22 cellular contexts compared by ENCODE assay signal in genomic region chr6:154433477-154434241, GRCh38.
A peak's percentile ranks its signal among the peaks of the same experiment; 100 is the strongest.
DNase-seq lines count a peak whose midpoint lies in the region; ATAC-seq and TF ChIP-seq lines count a peak whose summit lies in the region.
"Had no signal": no experiment of that assay in that cellular context is flagged by ENCODE, and none has a peak within 500 bp of the region (broad histone marks: within the 10 kb centered on the region; RNA-seq: fewer than 3 reads in every experiment).

No MANE protein-coding gene starts in this region.

- H3K27me3 Mint-ChIP-seq in neural progenitor cell (ENCODE audit: insufficient read depth, low read depth), result peaks cover 2% of the 10 kb centered on the region
- H3K27me3 Mint-ChIP-seq in CD8-positive, alpha-beta T cell (ENCODE audit: low read depth), result no peaks in the 10 kb centered on the region

- DNase-seq in AG10803 (ENCODE audit: low read depth) (peak; percentile 50), OCI-M1 (lab: John Stamatoyannopoulos, UW) (peak; percentile 32), fibroblast of the aortic adventitia (ENCODE audit: low read depth) (peak; percentile 70), neural progenitor cell (ENCODE audit: low spot score) (peak; percentile 66), NCI-H187 (lab: John Stamatoyannopoulos, UW) (no peak), DMS114 treated with DMSO at 0.1 percent for 48 hours (lab: John Stamatoyannopoulos, UW; ENCODE audit: unreplicated experiment) (no peak), occipital lobe (lab: John Stamatoyannopoulos, UW) (no peak)
- no peak for DNase-seq in CD8-positive, alpha-beta T cell
- DNase-seq: ACHN; activated effector memory CD4-positive, alpha-beta T cell treated with Interleukin-2 at 50 U/mL for 16 hours; amygdala; CD4-positive, alpha-beta memory T cell; colonic mucosa; head of caudate nucleus; mucosa of descending colon; NCI-H1436 treated with DMSO at 0.1 percent for 48 hours; pancreas; stimulated activated CD4-positive, alpha-beta T cell treated with anti-CD3 and anti-CD28 coated beads, Interleukin-15, amount 100 ng/mL, for 24 hours had no signal

- H3K4me2 ChIP-seq in neural progenitor cell, result peak overlapping the region; percentile 40
- H3K4me2 ChIP-seq: KMS-11 had no signal

- POLR2A ChIA-PET in CD8-positive, alpha-beta T cell (lab: Charles Lee), result no interaction called here

- no peaks in the 10 kb centered on the region for H4K20me1 ChIP-seq in neural progenitor cell (ENCODE audit: low read depth)

- no peak overlapping the region for H3K9ac ChIP-seq in neural progenitor cell
- H3K9ac ChIP-seq: KMS-11 had no signal

- peaks cover 10% of the 10 kb centered on the region for H3K36me3 ChIP-seq in neural progenitor cell
- no peaks in the 10 kb centered on the region for H3K36me3 ChIP-seq in CD8-positive, alpha-beta T cell (ENCODE audit: insufficient read depth, low read length)
- H3K36me3 ChIP-seq: colonic mucosa had no signal

- intact Hi-C loops in CD8-positive, alpha-beta T cell (cut with DNase I, micrococcal nuclease), result no loop called here

- peaks cover 9% of the 10 kb centered on the region for H3K4me1 Mint-ChIP-seq in neural progenitor cell
- H3K4me1 Mint-ChIP-seq in CD8-positive, alpha-beta T cell (ENCODE audit: low read depth), result no peaks in the 10 kb centered on the region
- H3K4me1 Mint-ChIP-seq: CD4-positive, alpha-beta memory T cell had no signal

- no peaks in the 10 kb centered on the region for H3K27me3 ChIP-seq in neural progenitor cell
- H3K27me3 ChIP-seq in CD8-positive, alpha-beta T cell (ENCODE audit: insufficient read depth, low read length), result no peaks in the 10 kb centered on the region
- H3K27me3 ChIP-seq: colonic mucosa, pancreas had no signal

- CTCF ChIA-PET in CD8-positive, alpha-beta T cell (lab: Charles Lee), result no interaction called here

- H3K4me3 Mint-ChIP-seq in neural progenitor cell, result no peak overlapping the region
- H3K4me3 Mint-ChIP-seq in CD8-positive, alpha-beta T cell, result no peak overlapping the region
- H3K4me3 Mint-ChIP-seq: CD4-positive, alpha-beta memory T cell; stimulated activated naive CD8-positive, alpha-beta T cell treated with anti-CD3 and anti-CD28 coated beads, Interleukin-15, Interleukin-2, amounts not matched to agents 100 ng/mL and 50 ng/mL, for 24 hours; T-helper 1 cell treated with Interleukin-12 subunit alpha and Interleukin-12 subunit beta and Interleukin-4 antibody, amounts not matched to agents 30 μg/mL and 1 μg/mL, for 36 hours had no signal

- peaks cover 20% of the 10 kb centered on the region for H3K4me1 ChIP-seq in neural progenitor cell
- H3K4me1 ChIP-seq in CD8-positive, alpha-beta T cell (ENCODE audit: insufficient read depth, low read length), result no peaks in the 10 kb centered on the region
- H3K4me1 ChIP-seq: colonic mucosa had no signal

- TF ChIP-seq CTCF in AG10803 (conservative IDR thresholded peaks at IDR 0.05; ENCODE audit: low read length), result no peak
- no peak for TF ChIP-seq CTCF in fibroblast of the aortic adventitia (IDR thresholded peaks at IDR 0.05; ENCODE audit: insufficient read depth, low read length)
- TF ChIP-seq CTCF in neural progenitor cell (IDR thresholded peaks at IDR 0.05), result no peak
- no peak for TF ChIP-seq CTCF in CD8-positive, alpha-beta T cell (IDR thresholded peaks at IDR 0.05)

- peaks cover 17% of the 10 kb centered on the region for H3K36me3 Mint-ChIP-seq in neural progenitor cell
- H3K36me3 Mint-ChIP-seq in CD8-positive, alpha-beta T cell, result no peaks in the 10 kb centered on the region
- H3K36me3 Mint-ChIP-seq: CD4-positive, alpha-beta memory T cell had no signal

- H2AFZ ChIP-seq in neural progenitor cell (replicated peaks), result no peak overlapping the region

- H3K9me3 ChIP-seq in neural progenitor cell (ENCODE audit: low read depth), result no peaks in the 10 kb centered on the region
- H3K9me3 ChIP-seq in CD8-positive, alpha-beta T cell (ENCODE audit: low read length), result no peaks in the 10 kb centered on the region
- H3K9me3 ChIP-seq: colonic mucosa, mucosa of descending colon, pancreas had no signal

- H3K27ac ChIP-seq in neural progenitor cell, result peak overlapping the region; percentile 90
- H3K27ac ChIP-seq in CD8-positive, alpha-beta T cell (ENCODE audit: low read depth, low read length), result no peak overlapping the region
- H3K27ac ChIP-seq: colonic mucosa, KMS-11, pancreas, RWPE1 had no signal

- H3K79me2 ChIP-seq in neural progenitor cell (ENCODE audit: low read depth), result no peaks in the 10 kb centered on the region

- no peak for ATAC-seq in CD8-positive, alpha-beta T cell
- ATAC-seq: mucosa of descending colon, pancreas had no signal

- H3K27ac Mint-ChIP-seq in neural progenitor cell, result peak overlapping the region; percentile 78
- H3K27ac Mint-ChIP-seq in CD8-positive, alpha-beta T cell, result no peak overlapping the region
- H3K27ac Mint-ChIP-seq: CD4-positive, alpha-beta memory T cell; stimulated activated naive CD8-positive, alpha-beta T cell treated with anti-CD3 and anti-CD28 coated beads, Interleukin-15, Interleukin-2, amounts not matched to agents 100 ng/mL and 50 ng/mL, for 24 hours; T-helper 1 cell treated with Interleukin-12 subunit alpha and Interleukin-12 subunit beta and Interleukin-4 antibody, amounts not matched to agents 30 μg/mL and 1 μg/mL, for 36 hours had no signal

- peaks cover 17% of the 10 kb centered on the region for H3F3A ChIP-seq in neural progenitor cell (ENCODE audit: low read depth)

- peaks cover 2% of the 10 kb centered on the region for H3K9me3 Mint-ChIP-seq in neural progenitor cell
- peaks cover 10% of the 10 kb centered on the region for H3K9me3 Mint-ChIP-seq in CD8-positive, alpha-beta T cell

- no peak overlapping the region for H3K4me3 ChIP-seq in AG10803 (ENCODE audit: low read length)
- no peak overlapping the region for H3K4me3 ChIP-seq in fibroblast of the aortic adventitia (ENCODE audit: low read depth, low read length)
- peak overlapping the region; percentile 10 for H3K4me3 ChIP-seq in neural progenitor cell
- H3K4me3 ChIP-seq in CD8-positive, alpha-beta T cell (ENCODE audit: low read depth, low read length), result no peak overlapping the region
- H3K4me3 ChIP-seq: colonic mucosa, mucosa of descending colon, pancreas had no signal

Comparison
In these comparisons a context has a peak if more than half of its experiments do, and no peak if none do; other contexts are left out.
1. DNase-seq: peak in AG10803 (single experiment), OCI-M1 (single experiment), fibroblast of the aortic adventitia (single experiment) and neural progenitor cell (single experiment); none in NCI-H187 (0 of 2), CD8-positive, alpha-beta T cell (0 of 7), DMS114 treated with DMSO at 0.1 percent for 48 hours (single experiment) and occipital lobe (single experiment).